In genomic region chr16:55475919-55476318, GRCh38 we compare ENCODE assay signal across 19 cellular contexts. TPM values are rescaled to one million over a fixed set of nuclear protein-coding genes. Genes with fewer than 3 reads are reported as not detected.
A peak's percentile ranks its signal among the peaks of the same experiment; 100 is the strongest.
DNase-seq lines count a peak whose midpoint lies in the region; ATAC-seq and TF ChIP-seq lines count a peak whose summit lies in the region.
"Had no signal": no experiment of that assay in that cellular context is flagged by ENCODE, and none has a peak within 500 bp of the region (broad histone marks: within the 10 kb centered on the region; RNA-seq: fewer than 3 reads in every experiment).

No MANE protein-coding gene starts in this region.

- DNase-seq in heart left ventricle (no peak), psoas muscle (peak; percentile 21 to 68), transverse colon (no peak), CD1c-positive myeloid dendritic cell (ENCODE audit: extremely low spot score) (no peak), Karpas-422 (no peak), NCI-H1436 treated with DMSO at 0.1 percent for 48 hours (lab: John Stamatoyannopoulos, UW) (no peak)
- DNase-seq: activated CD4-positive, alpha-beta T cell treated with anti-CD3 and anti-CD28 coated beads, Interleukin-2, amount 10 ng/mL, durations not matched to agents 24 days and 14 days; activated naive CD4-positive, alpha-beta T cell treated with anti-CD3 and anti-CD28 coated beads, Interleukin-2, amount 50 U/mL, for 16 hours; activated T-cell treated with anti-CD3 and anti-CD28 coated beads for 4 hours; brain microvascular endothelial cell; left colon; NCI-H2081; NCI-H526; pancreas; substantia nigra; T1000 had no signal

- TF ChIP-seq CTCF in VCaP (conservative IDR thresholded peaks at IDR 0.05) (no peak), heart left ventricle (IDR thresholded peaks at IDR 0.05) (no peak), psoas muscle (IDR thresholded peaks at IDR 0.05) (no peak), transverse colon (IDR thresholded peaks at IDR 0.05) (no peak)

- H3K4me3 ChIP-seq in heart left ventricle (peak overlapping the region in 2 of 12 donors; percentile 1 to 3), psoas muscle (no peak overlapping the region), transverse colon (no peak overlapping the region), Karpas-422 (ENCODE audit: low read length) (no peak overlapping the region)
- H3K4me3 ChIP-seq: BLaER1, pancreas had no signal

- H3K27me3 ChIP-seq in heart left ventricle (peaks cover 0 to 21% (median 0%) of the 10 kb centered on the region in 9 donors), psoas muscle (ENCODE audit: insufficient read depth in 3 of 3, low read length in 2 of 3) (peaks cover 0 to 24% (median 10%) of the 10 kb centered on the region in 3 donors), transverse colon (peaks cover 30% of the 10 kb centered on the region), Karpas-422 (ENCODE audit: low read length) (no peaks in the 10 kb centered on the region)
- H3K27me3 ChIP-seq: brain microvascular endothelial cell had no signal

- ATAC-seq in heart left ventricle, result no peak
- peak in 1 of 4 donors; percentile 23 for ATAC-seq in psoas muscle
- ATAC-seq in HG03520 (IDR thresholded peaks at IDR 0.05; ENCODE audit: unreplicated experiment), result no peak
- ATAC-seq: left colon, pancreas had no signal

- no peak for TF ChIP-seq POLR2A in heart left ventricle (IDR thresholded peaks at IDR 0.05)
- TF ChIP-seq POLR2A in transverse colon (IDR thresholded peaks at IDR 0.05), result no peak

- no peaks in the 10 kb centered on the region for H4K20me1 ChIP-seq in Karpas-422 (ENCODE audit: insufficient read depth, low read depth, low read length)
- H4K20me1 ChIP-seq: BLaER1 had no signal

- in situ Hi-C loops in transverse colon (cut with MboI; ENCODE audit: low pct_ligation_motif_present in 1 of 4, low pct_unique_long_range_greater_than_20kb in 1 of 4, low sequenced_read_pairs in 3 of 4), result no loop called here

- H3K36me3 ChIP-seq in heart left ventricle (no peaks in the 10 kb centered on the region), psoas muscle (ENCODE audit: insufficient read depth in 1 of 2, low read depth in 1 of 2) (no peaks in the 10 kb centered on the region), transverse colon (no peaks in the 10 kb centered on the region), Karpas-422 (ENCODE audit: insufficient read depth, low read length) (no peaks in the 10 kb centered on the region)
- H3K36me3 ChIP-seq: BLaER1, brain microvascular endothelial cell, pancreas had no signal

- H3K9me3 ChIP-seq in heart left ventricle, result no peaks in the 10 kb centered on the region
- no peaks in the 10 kb centered on the region for H3K9me3 ChIP-seq in psoas muscle
- H3K9me3 ChIP-seq in transverse colon, result no peaks in the 10 kb centered on the region
- no peaks in the 10 kb centered on the region for H3K9me3 ChIP-seq in Karpas-422 (ENCODE audit: low read length)
- H3K9me3 ChIP-seq: BLaER1, pancreas had no signal

- intact Hi-C loops in heart left ventricle (cut with DNase I), result no loop called here
- intact Hi-C loops in psoas muscle (cut with DNase I), result loop anchor here in 1 of 2 donors (5.0 kb wide), 1 partner anchor 221 kb away; no protein-coding TSS in a partner anchor
- intact Hi-C loops in transverse colon (cut with DNase I; ENCODE audit: low total_unique reads), result no loop called here

- no peak overlapping the region for H3K4me2 ChIP-seq in Karpas-422 (ENCODE audit: low read depth, low read length, poor library complexity, severe bottlenecking)
- H3K4me2 ChIP-seq: BLaER1 had no signal

- no peak for TF ChIP-seq EP300 in transverse colon (IDR thresholded peaks at IDR 0.05; ENCODE audit: low read depth)

- H3K4me1 ChIP-seq in heart left ventricle (peaks cover 0 to 42% (median 15%) of the 10 kb centered on the region in 12 donors), psoas muscle (peaks cover 5% of the 10 kb centered on the region), transverse colon (peaks cover 0 to 15% (median 5%) of the 10 kb centered on the region in 4 donors), Karpas-422 (ENCODE audit: low read length) (no peaks in the 10 kb centered on the region)
- H3K4me1 ChIP-seq: BLaER1, pancreas had no signal

- H3K79me2 ChIP-seq in Karpas-422 (ENCODE audit: low read length), result no peaks in the 10 kb centered on the region

- H3K9me2 ChIP-seq in Karpas-422 (replicated peaks; ENCODE audit: insufficient read depth, low read length), result no peaks in the 10 kb centered on the region

- H3K27ac ChIP-seq in VCaP, result peak overlapping the region; percentile 38; the same call in 1 of the 2 replicates
- H3K27ac ChIP-seq in heart left ventricle, result peak overlapping the region in 11 of 12 donors; percentile 3 to 94 (median 70)
- peak overlapping the region; percentile 25 for H3K27ac ChIP-seq in psoas muscle
- H3K27ac ChIP-seq in transverse colon, result peak overlapping the region; percentile 31 to 85 (median 69)
- H3K27ac ChIP-seq in Karpas-422 (ENCODE audit: low read length), result no peak overlapping the region
- H3K27ac ChIP-seq: BLaER1, brain microvascular endothelial cell, pancreas had no signal

- H3K9ac ChIP-seq in Karpas-422 (ENCODE audit: low read length), result no peak overlapping the region
- H3K9ac ChIP-seq: BLaER1 had no signal

- no peak overlapping the region for H2AFZ ChIP-seq in Karpas-422 (ENCODE audit: low read length)

- WGBS in heart left ventricle, 4 donors, result 45 to 65% (median 49%) methylated on average over 5 of the region's 5 CpGs
- WGBS in psoas muscle, 3 donors, result 58 to 66% (median 61%) methylated on average over 5 of the region's 5 CpGs
- WGBS in transverse colon (ENCODE audit: low coverage in 1 of 2), 2 donors, result 20 to 30% methylated on average over 2 to 5 of the region's 5 CpGs

RNA-seq across cellular contexts. Expression of gene MMP2, which starts 3.1 kb away (rescaled TPM):
- 100 to 1,000 TPM in 4 of 9 donors, 10 to 100 TPM in 5; 59.1 to 157 (median 77.2) TPM for total RNA-seq in heart left ventricle
- 10 to 100 TPM; 22.5 to 77.1 TPM for polyA plus RNA-seq in heart left ventricle
- 10 to 100 TPM; 21.7 to 60.9 (median 38.6) TPM for total RNA-seq in psoas muscle
- polyA plus RNA-seq in psoas muscle, result 10 to 100 TPM; 16.0 to 23.2 (median 16.1) TPM
- total RNA-seq in transverse colon, result 100 to 1,000 TPM in 1 of 4 donors, 10 to 100 TPM in 3; 52.7 to 105 (median 73.1) TPM
- not detected in 2 replicates for total RNA-seq in Karpas-422 (2014; rRNA removed; shearing (Covaris generic); ENCODE audit: low replicate concordance)
- total RNA-seq: activated CD4-positive, alpha-beta T cell treated with anti-CD3 and anti-CD28 coated beads, Interleukin-2, amount 10 ng/mL, durations not matched to agents 24 days and 14 days had no signal

RNA-seq across cellular contexts. Expression of gene LPCAT2, which starts 33.0 kb away (rescaled TPM):
- total RNA-seq in heart left ventricle, result 10 to 100 TPM in 3 of 9 donors, 1 to 10 TPM in 6; 4.1 to 13.6 (median 7.6) TPM
- polyA plus RNA-seq in heart left ventricle, result 1 to 10 TPM; 3.8 to 5.2 TPM
- 1 to 10 TPM; 2.1 to 4.3 (median 2.9) TPM for total RNA-seq in psoas muscle
- 1 to 10 TPM; 1.0 to 1.6 (median 1.6) TPM for polyA plus RNA-seq in psoas muscle
- total RNA-seq in transverse colon, result 10 to 100 TPM in 1 of 4 donors, 1 to 10 TPM in 3; 1.6 to 11.6 (median 6.2) TPM
- total RNA-seq in Karpas-422 (2014; rRNA removed; shearing (Covaris generic); ENCODE audit: low replicate concordance), result not detected in 2 replicates

Comparison
In these comparisons a context has a peak if more than half of its experiments do, and no peak if none do; other contexts are left out.
1. DNase-seq: peak in psoas muscle (2 of 2); none in heart left ventricle (0 of 5), transverse colon (single experiment), CD1c-positive myeloid dendritic cell (single experiment), Karpas-422 (single experiment) and NCI-H1436 treated with DMSO at 0.1 percent for 48 hours (single experiment).
2. RNA of gene MMP2, which starts 3.1 kb away (total RNA-seq): 59.1 to 157 TPM in heart left ventricle, 52.7 to 105 TPM in transverse colon and 21.7 to 60.9 TPM in psoas muscle; not detected in Karpas-422; every median in the first group is over 10 times any median in the second.